In genomic region chr17:80106176-80106575, GRCh38 we compare ENCODE assay signal across 24 cellular contexts. TPM values are rescaled to one million over a fixed set of nuclear protein-coding genes. Genes with fewer than 3 reads are reported as not detected.
DNase-seq lines count a peak whose midpoint lies in the region; ATAC-seq and TF ChIP-seq lines count a peak whose summit lies in the region.
"Had no signal": no experiment of that assay in that cellular context is flagged by ENCODE, and none has a peak within 500 bp of the region (broad histone marks: within the 10 kb centered on the region; RNA-seq: fewer than 3 reads in every experiment).

No MANE protein-coding gene starts in this region.

- H3K4me1 ChIP-seq in BLaER1 = peaks cover 27% of the 10 kb centered on the region

- H3K9me3 Mint-ChIP-seq in IgD-negative memory B cell = no peaks in the 10 kb centered on the region
- no peaks in the 10 kb centered on the region for H3K9me3 Mint-ChIP-seq in chondrocyte (ENCODE audit: low read depth)
- H3K9me3 Mint-ChIP-seq in neural crest cell = no peaks in the 10 kb centered on the region
- H3K9me3 Mint-ChIP-seq: activated CD4-positive, alpha-beta T cell treated with anti-CD3 and anti-CD28 coated beads, Interleukin-2, amount 10 ng/mL, durations not matched to agents 24 days and 14 days; activated naive CD4-positive, alpha-beta T cell treated with anti-CD3 and anti-CD28 coated beads, Interleukin-2, amount 50 U/mL, for 24 hours; activated T-helper 1 cell treated with anti-CD3 and anti-CD28 coated beads, Interleukin-12 subunit alpha, Interleukin-12 subunit beta, Interleukin-2, Interleukin-4 antibody, amounts not matched to agents 30 ng/mL and 10 ng/mL and 1 ng/mL, durations not matched to agents 14 hours and 24 hours and 36 hours; dendritic cell treated with granulocyte-macrophage colony-stimulating factor and Interleukin-4, amounts not matched to agents 40 ng/mL and 50 ng/mL, for 4 days; mesothelial cell of epicardium; naive thymus-derived CD4-positive, alpha-beta T cell; stimulated activated naive B cell treated with anti-CD40 and anti-IgM and Interleukin-4, amounts not matched to agents 10 μg/mL and 1 μg/mL and 100 μg/mL, for 72 hours had no signal

- no peak for TF ChIP-seq CTCF in chondrocyte (IDR thresholded peaks at IDR 0.05)
- no peak for TF ChIP-seq CTCF in neural crest cell (conservative IDR thresholded peaks at IDR 0.05)

- DNase-seq in chondrocyte (ENCODE audit: low spot score) (peak; percentile 52), neural crest cell (ENCODE audit: low read depth, low spot score) (no peak), germinal center (ENCODE audit: low spot score) (no peak), GM19238 (ENCODE audit: insufficient read length, low spot score) (no peak)
- DNase-seq: activated CD4-positive, alpha-beta T cell treated with anti-CD3 and anti-CD28 coated beads, Interleukin-2, amount 10 ng/mL, durations not matched to agents 24 days and 14 days; CD4-positive, CD25-positive, alpha-beta regulatory T cell; Karpas-422; MV-4-11; naive thymus-derived CD4-positive, alpha-beta T cell; NCI-H526; stimulated activated CD4-positive, alpha-beta T cell treated with anti-CD3 and anti-CD28 coated beads, Interleukin-12 subunit alpha, Interleukin-12 subunit beta, amount 100 ng/mL, for 4 hours; stimulated activated CD4-positive, alpha-beta T cell treated with anti-CD3 and anti-CD28 coated beads, Interleukin-4, amount 100 ng/mL, for 24 hours; stimulated activated naive B cell treated with anti-CD40 and anti-IgM and Interleukin-4, amounts not matched to agents 10 μg/mL and 1 μg/mL and 100 μg/mL, for 72 hours; T-helper 2 cell; testis had no signal

- H3K27ac Mint-ChIP-seq in IgD-negative memory B cell (peak overlapping the region in 2 of 3 donors; percentile 14 to 53), chondrocyte (ENCODE audit: unreplicated experiment) (no peak overlapping the region), neural crest cell (ENCODE audit: unreplicated experiment) (peak overlapping the region; percentile 57)
- H3K27ac Mint-ChIP-seq: activated CD4-positive, alpha-beta T cell treated with anti-CD3 and anti-CD28 coated beads, Interleukin-2, amount 10 ng/mL, durations not matched to agents 24 days and 14 days; activated naive CD4-positive, alpha-beta T cell treated with anti-CD3 and anti-CD28 coated beads, Interleukin-2, amount 50 U/mL, for 24 hours; activated T-helper 1 cell treated with anti-CD3 and anti-CD28 coated beads, Interleukin-12 subunit alpha, Interleukin-12 subunit beta, Interleukin-2, Interleukin-4 antibody, amounts not matched to agents 30 ng/mL and 10 ng/mL and 1 ng/mL, durations not matched to agents 14 hours and 24 hours and 36 hours; CD4-positive, CD25-positive, alpha-beta regulatory T cell; dendritic cell treated with granulocyte-macrophage colony-stimulating factor and Interleukin-4, amounts not matched to agents 40 ng/mL and 50 ng/mL, for 4 days; naive thymus-derived CD4-positive, alpha-beta T cell; stimulated activated naive B cell treated with anti-CD40 and anti-IgM and Interleukin-4, amounts not matched to agents 10 μg/mL and 1 μg/mL and 100 μg/mL, for 72 hours had no signal

- peaks cover 7% of the 10 kb centered on the region for H4K20me1 ChIP-seq in BLaER1

- peak overlapping the region; percentile 19; the same call in 1 of the 2 replicates for H3K4me2 ChIP-seq in BLaER1

- H3K36me3 Mint-ChIP-seq in IgD-negative memory B cell = peaks cover 5% of the 10 kb centered on the region
- no peaks in the 10 kb centered on the region for H3K36me3 Mint-ChIP-seq in chondrocyte (ENCODE audit: low read depth)
- H3K36me3 Mint-ChIP-seq in neural crest cell (ENCODE audit: low read depth) = no peaks in the 10 kb centered on the region
- H3K36me3 Mint-ChIP-seq: activated naive CD4-positive, alpha-beta T cell treated with anti-CD3 and anti-CD28 coated beads, Interleukin-2, amount 50 U/mL, for 24 hours; CD4-positive, CD25-positive, alpha-beta regulatory T cell; mesothelial cell of epicardium; naive thymus-derived CD4-positive, alpha-beta T cell had no signal

- H3K4me3 Mint-ChIP-seq in IgD-negative memory B cell = peak overlapping the region in 1 of 4 donors; percentile 58
- H3K4me3 Mint-ChIP-seq in chondrocyte (ENCODE audit: unreplicated experiment) = no peak overlapping the region
- peak overlapping the region; percentile 38 for H3K4me3 Mint-ChIP-seq in neural crest cell
- H3K4me3 Mint-ChIP-seq: activated CD4-positive, alpha-beta T cell treated with anti-CD3 and anti-CD28 coated beads, Interleukin-2, amount 10 ng/mL, durations not matched to agents 24 days and 14 days; activated naive CD4-positive, alpha-beta T cell treated with anti-CD3 and anti-CD28 coated beads, Interleukin-2, amount 50 U/mL, for 24 hours; activated T-helper 1 cell treated with anti-CD3 and anti-CD28 coated beads, Interleukin-12 subunit alpha, Interleukin-12 subunit beta, Interleukin-2, Interleukin-4 antibody, amounts not matched to agents 30 ng/mL and 10 ng/mL and 1 ng/mL, durations not matched to agents 14 hours and 24 hours and 36 hours; CD4-positive, CD25-positive, alpha-beta regulatory T cell; dendritic cell treated with granulocyte-macrophage colony-stimulating factor and Interleukin-4, amounts not matched to agents 40 ng/mL and 50 ng/mL, for 4 days; mesothelial cell of epicardium; naive thymus-derived CD4-positive, alpha-beta T cell; stimulated activated naive B cell treated with anti-CD40 and anti-IgM and Interleukin-4, amounts not matched to agents 10 μg/mL and 1 μg/mL and 100 μg/mL, for 72 hours had no signal

- H3K9me3 ChIP-seq in BLaER1 = no peaks in the 10 kb centered on the region
- H3K9me3 ChIP-seq: ascending aorta, testis, vagina had no signal

- no peak for ATAC-seq in HG03565 (IDR thresholded peaks at IDR 0.05; ENCODE audit: unreplicated experiment)
- ATAC-seq: naive thymus-derived CD4-positive, alpha-beta T cell; stimulated activated naive B cell treated with anti-CD40 and anti-IgM and Interleukin-4, amounts not matched to agents 10 μg/mL and 1 μg/mL and 100 μg/mL, for 72 hours had no signal

- no peak overlapping the region for H3K27ac ChIP-seq in BLaER1
- H3K27ac ChIP-seq: ascending aorta, testis, vagina had no signal

- peaks cover 6% of the 10 kb centered on the region; the same call in 1 of the 2 replicates for H3K36me3 ChIP-seq in BLaER1

- no peak overlapping the region for H3K9ac ChIP-seq in BLaER1

- H3K27me3 Mint-ChIP-seq in IgD-negative memory B cell (no peaks in the 10 kb centered on the region), chondrocyte (ENCODE audit: low read depth) (no peaks in the 10 kb centered on the region), neural crest cell (ENCODE audit: low read depth) (no peaks in the 10 kb centered on the region)
- H3K27me3 Mint-ChIP-seq: activated naive CD4-positive, alpha-beta T cell treated with anti-CD3 and anti-CD28 coated beads, Interleukin-2, amount 50 U/mL, for 24 hours; dendritic cell treated with granulocyte-macrophage colony-stimulating factor and Interleukin-4, amounts not matched to agents 40 ng/mL and 50 ng/mL, for 4 days; naive thymus-derived CD4-positive, alpha-beta T cell; stimulated activated naive B cell treated with anti-CD40 and anti-IgM and Interleukin-4, amounts not matched to agents 10 μg/mL and 1 μg/mL and 100 μg/mL, for 72 hours had no signal

- no peak overlapping the region for H3K4me3 ChIP-seq in BLaER1
- H3K4me3 ChIP-seq: ascending aorta, testis, vagina had no signal

- H3K4me1 Mint-ChIP-seq in IgD-negative memory B cell = peaks cover 4 to 11% (median 10%) of the 10 kb centered on the region in 3 donors
- H3K4me1 Mint-ChIP-seq in chondrocyte (ENCODE audit: low read depth) = peaks cover 10% of the 10 kb centered on the region
- peaks cover 22% of the 10 kb centered on the region for H3K4me1 Mint-ChIP-seq in neural crest cell

- no peaks in the 10 kb centered on the region for H3K27me3 ChIP-seq in BLaER1
- H3K27me3 ChIP-seq: ascending aorta, testis, vagina had no signal

RNA-seq across cellular contexts. Expression of gene GAA, which starts 4.8 kb away (rescaled TPM):
- polyA plus RNA-seq in IgD-negative memory B cell = 11.3 TPM
- 42.3 to 59.8 TPM (median 45.7 TPM) in 3 replicates for total RNA-seq in chondrocyte
- total RNA-seq in neural crest cell = 36.2 and 38.4 TPM in 2 replicates

RNA-seq across cellular contexts. Expression of gene EIF4A3, which starts 40.8 kb away (rescaled TPM):
- 71.0 TPM for polyA plus RNA-seq in IgD-negative memory B cell
- total RNA-seq in chondrocyte (63.2 to 76.2 TPM (median 64.0 TPM) in 3 replicates), neural crest cell (135 and 141 TPM in 2 replicates)
